ENCODE assay signal across 2 cellular contexts in genomic region chr21:35072960-35073359, GRCh38.
TF ChIP-seq lines count a peak whose summit lies in the region.

No MANE protein-coding gene starts in this region.

TF ChIP-seq in GM23338, 12 proteins besides CTCF, POLR2A, EP300 and RAD21:
- no peak for TF ChIP-seq ZNF114 (CRISPR knock-in tag; IDR thresholded peaks at IDR 0.05)
- no peak for TF ChIP-seq ETS1 (IDR thresholded peaks at IDR 0.05)
- no peak for TF ChIP-seq CREB1 (CRISPR knock-in tag; IDR thresholded peaks at IDR 0.05; ENCODE audit: low read depth)

TF ChIP-seq in endothelial cell of umbilical vein, 7 proteins besides CTCF, POLR2A, EP300 and RAD21:
- TF ChIP-seq GATA2 (IDR thresholded peaks at IDR 0.05; ENCODE audit: insufficient read depth, insufficient read length, low read depth, low read length) = no peak
- no peak for TF ChIP-seq MAX (IDR thresholded peaks at IDR 0.05; ENCODE audit: insufficient read depth, insufficient read length)
- no peak for TF ChIP-seq POLR2AphosphoS5 (IDR thresholded peaks at IDR 0.05; ENCODE audit: insufficient read depth, low read depth, low read length)
- no peak for TF ChIP-seq EZH2 (IDR thresholded peaks at IDR 0.05; ENCODE audit: borderline replicate concordance, low read depth, low read length, severe bottlenecking)
- TF ChIP-seq MYC (IDR thresholded peaks at IDR 0.05; ENCODE audit: low read depth, low read length) = no peak
- no peak for TF ChIP-seq JUN (IDR thresholded peaks at IDR 0.05; ENCODE audit: borderline replicate concordance, insufficient read depth, insufficient read length, low read depth)
- TF ChIP-seq FOS (IDR thresholded peaks at IDR 0.05; ENCODE audit: borderline replicate concordance, insufficient read depth, low read length) = no peak
